Comparison of ENCODE assay signal across 1 cellular context in genomic region chr3:45027406-45027805, GRCh38.
TF ChIP-seq lines count a peak whose summit lies in the region.

No MANE protein-coding gene starts in this region.

TF ChIP-seq in IMR-90, 13 proteins besides CTCF, POLR2A, EP300 and RAD21:
- TF ChIP-seq NFE2L2 (IDR thresholded peaks at IDR 0.05; ENCODE audit: low read depth, low read length) (no peak), BHLHE40 (IDR thresholded peaks at IDR 0.05; ENCODE audit: low read depth, low read length) (no peak), RFX5 (IDR thresholded peaks at IDR 0.05; ENCODE audit: low read depth, low read length) (no peak), SMC3 (IDR thresholded peaks at IDR 0.05; ENCODE audit: low read depth, low read length) (no peak), FOS (IDR thresholded peaks at IDR 0.05; ENCODE audit: low read depth, low read length) (no peak), CEBPB (IDR thresholded peaks at IDR 0.05; ENCODE audit: low read depth, low read length) (no peak), RCOR1 (IDR thresholded peaks at IDR 0.05; ENCODE audit: insufficient replicate concordance, low read length) (no peak), MAFK (IDR thresholded peaks at IDR 0.05; ENCODE audit: low read depth, low read length) (no peak), CHD1 (IDR thresholded peaks at IDR 0.05; ENCODE audit: low read depth, low read length) (no peak), MAZ (IDR thresholded peaks at IDR 0.05; ENCODE audit: borderline replicate concordance, low read depth, low read length) (no peak), MXI1 (IDR thresholded peaks at IDR 0.05; ENCODE audit: borderline replicate concordance, low read depth, low read length) (no peak)
- TF ChIP-seq, protein P1, sequence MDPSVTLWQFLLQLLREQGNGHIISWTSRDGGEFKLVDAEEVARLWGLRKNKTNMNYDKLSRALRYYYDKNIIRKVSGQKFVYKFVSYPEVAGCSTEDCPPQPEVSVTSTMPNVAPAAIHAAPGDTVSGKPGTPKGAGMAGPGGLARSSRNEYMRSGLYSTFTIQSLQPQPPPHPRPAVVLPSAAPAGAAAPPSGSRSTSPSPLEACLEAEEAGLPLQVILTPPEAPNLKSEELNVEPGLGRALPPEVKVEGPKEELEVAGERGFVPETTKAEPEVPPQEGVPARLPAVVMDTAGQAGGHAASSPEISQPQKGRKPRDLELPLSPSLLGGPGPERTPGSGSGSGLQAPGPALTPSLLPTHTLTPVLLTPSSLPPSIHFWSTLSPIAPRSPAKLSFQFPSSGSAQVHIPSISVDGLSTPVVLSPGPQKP (IDR thresholded peaks at IDR 0.05; ENCODE audit: borderline replicate concordance, low read depth, low read length) = no peak
- TF ChIP-seq, protein P2, sequence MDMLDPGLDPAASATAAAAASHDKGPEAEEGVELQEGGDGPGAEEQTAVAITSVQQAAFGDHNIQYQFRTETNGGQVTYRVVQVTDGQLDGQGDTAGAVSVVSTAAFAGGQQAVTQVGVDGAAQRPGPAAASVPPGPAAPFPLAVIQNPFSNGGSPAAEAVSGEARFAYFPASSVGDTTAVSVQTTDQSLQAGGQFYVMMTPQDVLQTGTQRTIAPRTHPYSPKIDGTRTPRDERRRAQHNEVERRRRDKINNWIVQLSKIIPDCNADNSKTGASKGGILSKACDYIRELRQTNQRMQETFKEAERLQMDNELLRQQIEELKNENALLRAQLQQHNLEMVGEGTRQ (IDR thresholded peaks at IDR 0.05; ENCODE audit: low read depth, low read length) = no peak
